11 cellular contexts compared by ENCODE assay signal in the genomic region with DNA sequence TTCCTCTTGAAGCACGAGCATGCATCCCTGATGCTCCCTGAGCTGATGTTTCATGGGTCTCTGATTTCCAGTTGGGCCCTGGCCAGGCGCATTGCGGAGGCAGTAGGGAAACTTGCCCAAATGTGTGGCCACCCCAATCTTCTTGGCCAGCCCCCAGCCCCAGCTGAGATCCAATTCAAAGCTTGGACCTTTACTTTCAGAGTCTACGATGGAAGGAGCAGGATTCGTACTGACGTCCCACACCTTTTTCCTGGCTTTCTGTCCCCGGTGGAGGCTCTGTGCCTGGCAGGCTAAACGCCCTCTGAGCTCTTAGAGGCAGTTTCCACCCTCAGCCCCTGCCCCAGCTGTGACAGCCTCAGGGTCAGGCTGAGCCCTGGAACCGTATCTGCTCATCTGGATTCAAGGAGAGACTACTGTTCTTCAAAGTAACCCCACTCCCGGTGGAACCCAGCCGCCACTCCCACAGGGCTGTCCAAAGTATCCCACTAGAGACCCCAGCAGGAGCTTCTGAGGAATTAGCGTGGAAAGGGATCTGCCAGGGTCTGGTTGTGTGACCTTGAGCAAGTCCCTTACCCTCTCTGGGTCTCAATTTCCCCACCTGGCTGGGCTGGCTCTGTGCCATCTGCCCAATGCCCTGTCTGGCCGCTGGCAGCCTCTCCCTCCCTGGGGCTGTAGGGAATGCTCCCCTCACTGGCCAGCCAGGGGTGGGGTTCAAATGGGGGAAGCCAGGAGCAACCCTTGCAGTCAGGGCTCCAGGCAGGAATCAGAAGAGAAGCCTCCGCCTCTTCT. TPM values are rescaled to one million over a fixed set of nuclear protein-coding genes. Genes with fewer than 3 reads are reported as not detected.
DNase-seq lines count a peak whose midpoint lies in the region; ATAC-seq and TF ChIP-seq lines count a peak whose summit lies in the region.
"Had no signal": no experiment of that assay in that cellular context is flagged by ENCODE, and none has a peak within 500 bp of the region (broad histone marks: within the 10 kb centered on the region; RNA-seq: fewer than 3 reads in every experiment).

No MANE protein-coding gene starts in this region.

- H3K4me1 Mint-ChIP-seq in GM23338, result peaks cover 31% of the 10 kb centered on the region

- ATAC-seq in GM23338 (peak; percentile 26), GM18873 (IDR thresholded peaks at IDR 0.05; ENCODE audit: low FRiP score, unreplicated experiment) (no peak)
- ATAC-seq: stimulated activated naive B cell treated with anti-CD40 and anti-IgM and Interleukin-4, amounts not matched to agents 10 μg/mL and 1 μg/mL and 100 μg/mL, for 72 hours had no signal

- H4K20me1 ChIP-seq in GM23338 (replicated peaks; ENCODE audit: insufficient read depth), result no peaks in the 10 kb centered on the region

- H3K9me3 Mint-ChIP-seq in GM23338, result peaks cover 17% of the 10 kb centered on the region

- peaks cover 30% of the 10 kb centered on the region for H3K27me3 Mint-ChIP-seq in GM23338 (ENCODE audit: insufficient read depth, low read depth, poor library complexity)

- H3K9me3 ChIP-seq in right atrium auricular region (peaks cover 0 to 3% of the 10 kb centered on the region in 2 donors), subcutaneous abdominal adipose tissue (ENCODE audit: control insufficient read depth in 5 of 5, low read length in 5 of 5) (peaks cover 0 to 6% (median 4%) of the 10 kb centered on the region in 5 donors)

- H3K27ac Mint-ChIP-seq in GM23338, result no peak overlapping the region
- H3K27ac Mint-ChIP-seq: dendritic cell treated with granulocyte-macrophage colony-stimulating factor and Interleukin-4, amounts not matched to agents 40 ng/mL and 50 ng/mL, for 4 days; stimulated activated naive B cell treated with anti-CD40 and anti-IgM and Interleukin-4, amounts not matched to agents 10 μg/mL and 1 μg/mL and 100 μg/mL, for 72 hours had no signal

- H3K27me3 ChIP-seq in GM23338 (ENCODE audit: insufficient read depth) (peaks cover 25% of the 10 kb centered on the region), right atrium auricular region (no peaks in the 10 kb centered on the region), subcutaneous abdominal adipose tissue (ENCODE audit: control insufficient read depth in 5 of 5, insufficient read depth in 4 of 5, low read length in 5 of 5) (peaks cover 0 to 5% (median 2%) of the 10 kb centered on the region in 5 donors)

- H3K9me2 ChIP-seq in GM23338 (ENCODE audit: insufficient read depth), result 0 out of 2 replicates have a peak, but pooled peaks cover 7% of the 10 kb centered on the region

- no peaks in the 10 kb centered on the region for H3K79me2 ChIP-seq in GM23338 (replicated peaks; ENCODE audit: insufficient read depth)

- no peak overlapping the region for H2AFZ ChIP-seq in GM23338

- peaks cover 15% of the 10 kb centered on the region for H3K36me3 Mint-ChIP-seq in GM23338 (ENCODE audit: low read depth)

- peak overlapping the region in 1 of 5 donors; percentile 14 for H3K9ac ChIP-seq in subcutaneous abdominal adipose tissue (ENCODE audit: low read length in 5 of 5)

- H3K4me3 Mint-ChIP-seq in GM23338, result no peak overlapping the region
- H3K4me3 Mint-ChIP-seq: dendritic cell treated with granulocyte-macrophage colony-stimulating factor and Interleukin-4, amounts not matched to agents 40 ng/mL and 50 ng/mL, for 4 days; stimulated activated naive B cell treated with anti-CD40 and anti-IgM and Interleukin-4, amounts not matched to agents 10 μg/mL and 1 μg/mL and 100 μg/mL, for 72 hours had no signal

- H3K4me3 ChIP-seq in GM23338, result no peak overlapping the region
- H3K4me3 ChIP-seq in right atrium auricular region, result no peak overlapping the region
- H3K4me3 ChIP-seq in subcutaneous abdominal adipose tissue (ENCODE audit: low read depth in 1 of 5, low read length in 5 of 5), result peak overlapping the region in 1 of 5 donors; percentile 9
- H3K4me3 ChIP-seq: skin epidermis had no signal

- H3K4me1 ChIP-seq in GM23338 (ENCODE audit: insufficient read depth) (peaks cover 23% of the 10 kb centered on the region), right atrium auricular region (peaks cover 0 to 26% of the 10 kb centered on the region in 2 donors), subcutaneous abdominal adipose tissue (ENCODE audit: control insufficient read depth in 5 of 5, insufficient read depth in 5 of 5, low read length in 5 of 5) (peaks cover 11 to 55% (median 47%) of the 10 kb centered on the region in 5 donors)

- H3K36me3 ChIP-seq in GM23338 (ENCODE audit: insufficient read depth), result no peaks in the 10 kb centered on the region; the same call in 1 of the 2 replicates
- no peaks in the 10 kb centered on the region for H3K36me3 ChIP-seq in right atrium auricular region
- H3K36me3 ChIP-seq in subcutaneous abdominal adipose tissue (ENCODE audit: control insufficient read depth in 5 of 5, insufficient read depth in 5 of 5, low read length in 5 of 5), result no peaks in the 10 kb centered on the region

- H3K4me2 ChIP-seq in GM23338, result no peak overlapping the region

- peaks cover 7% of the 10 kb centered on the region; the same call in 1 of the 2 replicates for H3F3A ChIP-seq in GM23338 (replicated peaks; ENCODE audit: low read depth)

- DNase-seq in GM23338 (ENCODE audit: low spot score), result peak; percentile 64
- peak; percentile 86 for DNase-seq in right atrium auricular region (ENCODE audit: low spot score)
- DNase-seq in NCI-H526 treated with DMSO at 0.1 percent for 48 hours (lab: John Stamatoyannopoulos, UW), result no peak
- no peak for DNase-seq in NCI-H226
- DNase-seq: stimulated activated naive B cell treated with anti-CD40 and anti-IgM and Interleukin-4, amounts not matched to agents 10 μg/mL and 1 μg/mL and 100 μg/mL, for 72 hours had no signal

- H3K27ac ChIP-seq in GM23338 (ENCODE audit: low read depth), result no peak overlapping the region
- H3K27ac ChIP-seq in VCaP, result peak overlapping the region; percentile 65
- H3K27ac ChIP-seq in right atrium auricular region, result no peak overlapping the region
- H3K27ac ChIP-seq in subcutaneous abdominal adipose tissue (ENCODE audit: low read depth, low read length), result peak overlapping the region; percentile 35
- H3K27ac ChIP-seq: HL-60 had no signal

- TF ChIP-seq CTCF in GM23338 (conservative IDR thresholded peaks at IDR 0.05; ENCODE audit: low read depth in 2 of 2) (peak in 1 of 2 experiments; percentile 29; a peak in 2 of 4 replicates), VCaP (conservative IDR thresholded peaks at IDR 0.05) (no peak; the same call in 1 of the 2 replicates), right atrium auricular region (IDR thresholded peaks at IDR 0.05) (no peak)

TF ChIP-seq in GM23338, 12 proteins besides CTCF, POLR2A, EP300 and RAD21 (continues in another document):
- TF ChIP-seq POLR2AphosphoS5 (IDR thresholded peaks at IDR 0.05; ENCODE audit: low read depth) (no peak), EZH2phosphoT487 (IDR thresholded peaks at IDR 0.05; ENCODE audit: unreplicated experiment) (no peak), JUNB (IDR thresholded peaks at IDR 0.05; ENCODE audit: unreplicated experiment) (no peak), NANOG (IDR thresholded peaks at IDR 0.05; ENCODE audit: borderline replicate concordance) (no peak), CREB1 (CRISPR knock-in tag; IDR thresholded peaks at IDR 0.05; ENCODE audit: low read depth) (no peak)
- TF ChIP-seq, protein P1, sequence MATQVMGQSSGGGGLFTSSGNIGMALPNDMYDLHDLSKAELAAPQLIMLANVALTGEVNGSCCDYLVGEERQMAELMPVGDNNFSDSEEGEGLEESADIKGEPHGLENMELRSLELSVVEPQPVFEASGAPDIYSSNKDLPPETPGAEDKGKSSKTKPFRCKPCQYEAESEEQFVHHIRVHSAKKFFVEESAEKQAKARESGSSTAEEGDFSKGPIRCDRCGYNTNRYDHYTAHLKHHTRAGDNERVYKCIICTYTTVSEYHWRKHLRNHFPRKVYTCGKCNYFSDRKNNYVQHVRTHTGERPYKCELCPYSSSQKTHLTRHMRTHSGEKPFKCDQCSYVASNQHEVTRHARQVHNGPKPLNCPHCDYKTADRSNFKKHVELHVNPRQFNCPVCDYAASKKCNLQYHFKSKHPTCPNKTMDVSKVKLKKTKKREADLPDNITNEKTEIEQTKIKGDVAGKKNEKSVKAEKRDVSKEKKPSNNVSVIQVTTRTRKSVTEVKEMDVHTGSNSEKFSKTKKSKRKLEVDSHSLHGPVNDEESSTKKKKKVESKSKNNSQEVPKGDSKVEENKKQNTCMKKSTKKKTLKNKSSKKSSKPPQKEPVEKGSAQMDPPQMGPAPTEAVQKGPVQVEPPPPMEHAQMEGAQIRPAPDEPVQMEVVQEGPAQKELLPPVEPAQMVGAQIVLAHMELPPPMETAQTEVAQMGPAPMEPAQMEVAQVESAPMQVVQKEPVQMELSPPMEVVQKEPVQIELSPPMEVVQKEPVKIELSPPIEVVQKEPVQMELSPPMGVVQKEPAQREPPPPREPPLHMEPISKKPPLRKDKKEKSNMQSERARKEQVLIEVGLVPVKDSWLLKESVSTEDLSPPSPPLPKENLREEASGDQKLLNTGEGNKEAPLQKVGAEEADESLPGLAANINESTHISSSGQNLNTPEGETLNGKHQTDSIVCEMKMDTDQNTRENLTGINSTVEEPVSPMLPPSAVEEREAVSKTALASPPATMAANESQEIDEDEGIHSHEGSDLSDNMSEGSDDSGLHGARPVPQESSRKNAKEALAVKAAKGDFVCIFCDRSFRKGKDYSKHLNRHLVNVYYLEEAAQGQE (IDR thresholded peaks at IDR 0.05; ENCODE audit: unreplicated experiment), result no peak
- TF ChIP-seq, protein P2, sequence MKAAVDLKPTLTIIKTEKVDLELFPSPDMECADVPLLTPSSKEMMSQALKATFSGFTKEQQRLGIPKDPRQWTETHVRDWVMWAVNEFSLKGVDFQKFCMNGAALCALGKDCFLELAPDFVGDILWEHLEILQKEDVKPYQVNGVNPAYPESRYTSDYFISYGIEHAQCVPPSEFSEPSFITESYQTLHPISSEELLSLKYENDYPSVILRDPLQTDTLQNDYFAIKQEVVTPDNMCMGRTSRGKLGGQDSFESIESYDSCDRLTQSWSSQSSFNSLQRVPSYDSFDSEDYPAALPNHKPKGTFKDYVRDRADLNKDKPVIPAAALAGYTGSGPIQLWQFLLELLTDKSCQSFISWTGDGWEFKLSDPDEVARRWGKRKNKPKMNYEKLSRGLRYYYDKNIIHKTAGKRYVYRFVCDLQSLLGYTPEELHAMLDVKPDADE (IDR thresholded peaks at IDR 0.05), result no peak

RNA-seq across cellular contexts. Expression of a gene that starts 37.3 kb away (rescaled TPM):
- 0.14 TPM in 1 of 2 replicates, not detected in the other for total RNA-seq in GM23338 (2014; rRNA removed; shearing (Covaris generic))
- polyA plus RNA-seq in GM23338 (2016; fragmentation: Nextera tagmentation; extraction: Ambion mirVana), result 0.10 TPM in 1 of 2 replicates, not detected in the other
- not detected for total RNA-seq in right atrium auricular region

RNA-seq across cellular contexts. Expression of a gene that starts 55.7 kb away (rescaled TPM):
- total RNA-seq in GM23338 (2014; rRNA removed; shearing (Covaris generic)), result 0.14 TPM in 1 of 2 replicates, not detected in the other
- polyA plus RNA-seq in GM23338 (2016; fragmentation: Nextera tagmentation; extraction: Ambion mirVana), result 0.05 TPM in 1 of 2 replicates, not detected in the other
- total RNA-seq in right atrium auricular region, result under 1 TPM; 0.07 to 0.08 TPM

Comparison
In these comparisons a context has a peak if more than half of its experiments do, and no peak if none do; other contexts are left out.
1. DNase-seq: peak in GM23338 (single experiment) and right atrium auricular region (single experiment); none in NCI-H526 treated with DMSO at 0.1 percent for 48 hours (single experiment) and NCI-H226 (single experiment).
2. H3K27ac ChIP-seq: peak in VCaP (single experiment) and subcutaneous abdominal adipose tissue (single experiment); none in GM23338 (single experiment) and right atrium auricular region (0 of 2).